Comparison of ENCODE assay signal across 22 cellular contexts in genomic region chr5:135570453-135570764, GRCh38. TPM values are rescaled to one million over a fixed set of nuclear protein-coding genes. Genes with fewer than 3 reads are reported as not detected.
DNase-seq lines count a peak whose midpoint lies in the region; ATAC-seq, FAIRE-seq and TF ChIP-seq lines count a peak whose summit lies in the region.
"Had no signal": no experiment of that assay in that cellular context is flagged by ENCODE, and none has a peak within 500 bp of the region (broad histone marks: within the 10 kb centered on the region; RNA-seq: fewer than 3 reads in every experiment).

No MANE protein-coding gene starts in this region.

- H3K4me3 ChIP-seq in A673 (ENCODE audit: low read depth, low read length, poor library complexity, severe bottlenecking), result no peak overlapping the region
- H3K4me3 ChIP-seq in KMS-11 (IDR thresholded peaks at IDR 0.05; ENCODE audit: insufficient read depth, low read depth, low read length), result no peak overlapping the region
- no peak overlapping the region for H3K4me3 ChIP-seq in PC-9
- no peak overlapping the region for H3K4me3 ChIP-seq in keratinocyte (ENCODE audit: control insufficient read depth in 2 of 3, extremely low read depth in 1 of 3, insufficient read depth in 2 of 3, low read depth in 1 of 3, low read length in 3 of 3)
- H3K4me3 ChIP-seq: A549, GM12878 had no signal

- peaks cover 0 to 5% of the 10 kb centered on the region in 2 donors for H3K4me1 Mint-ChIP-seq in stimulated activated naive B cell treated with anti-CD40 and anti-IgM and Interleukin-4, amounts not matched to agents 10 μg/mL and 1 μg/mL and 100 μg/mL, for 72 hours

- H3K9me3 ChIP-seq in A673 (ENCODE audit: low read depth, low read length, poor library complexity, severe bottlenecking) (no peaks in the 10 kb centered on the region), PC-9 (ENCODE audit: insufficient read depth, low read depth) (no peaks in the 10 kb centered on the region), keratinocyte (ENCODE audit: control insufficient read depth, low read depth, low read length) (no peaks in the 10 kb centered on the region)
- H3K9me3 ChIP-seq: A549, Caco-2 had no signal

- H2AFZ ChIP-seq in KMS-11 (ENCODE audit: low read depth) (no peak overlapping the region), PC-9 (no peak overlapping the region), keratinocyte (ENCODE audit: control insufficient read depth, low read length) (no peak overlapping the region)

- TF ChIP-seq CTCF in A673 (conservative IDR thresholded peaks at IDR 0.05; ENCODE audit: low read depth, low read length) (0 out of 2 replicates have a peak, but pooled peaks have one; percentile 17), KMS-11 (conservative IDR thresholded peaks at IDR 0.05; ENCODE audit: low read depth, low read length) (0 out of 2 replicates have a peak, but pooled peaks have one; percentile 13), PC-9 (conservative IDR thresholded peaks at IDR 0.05) (peak; percentile 36; the same call in 1 of the 2 replicates), keratinocyte (optimal IDR thresholded peaks at IDR 0.05 in 1 of 3, IDR thresholded peaks at IDR 0.05 in 1 of 3, conservative IDR thresholded peaks at IDR 0.05 in 1 of 3; ENCODE audit: extremely low read depth in 1 of 3, insufficient read depth in 2 of 3, low read length in 3 of 3) (no peak)

- dilution Hi-C loops in keratinocyte (cut with MboI; ENCODE audit: extremely low pct_ligation_motif_present, low sequenced_read_pairs), result no loop called here

- H3K4me2 ChIP-seq in KMS-11 (no peak overlapping the region), PC-9 (no peak overlapping the region), keratinocyte (ENCODE audit: control insufficient read depth, extremely low read depth, insufficient read depth, low read depth, low read length) (no peak overlapping the region)
- H3K4me2 ChIP-seq: A549 had no signal

- no peaks in the 10 kb centered on the region for H3K36me3 Mint-ChIP-seq in stimulated activated naive B cell treated with anti-CD40 and anti-IgM and Interleukin-4, amounts not matched to agents 10 μg/mL and 1 μg/mL and 100 μg/mL, for 72 hours
- H3K36me3 Mint-ChIP-seq: CD8-positive, alpha-beta T cell had no signal

- H3K79me2 ChIP-seq in KMS-11 (ENCODE audit: insufficient read depth, low read depth), result no peaks in the 10 kb centered on the region
- no peaks in the 10 kb centered on the region for H3K79me2 ChIP-seq in PC-9 (ENCODE audit: low read depth)
- H3K79me2 ChIP-seq in keratinocyte (ENCODE audit: control insufficient read depth, insufficient read depth, low read length), result no peaks in the 10 kb centered on the region

- H3K27me3 Mint-ChIP-seq in stimulated activated naive B cell treated with anti-CD40 and anti-IgM and Interleukin-4, amounts not matched to agents 10 μg/mL and 1 μg/mL and 100 μg/mL, for 72 hours, result peaks cover 27 to 43% of the 10 kb centered on the region in 2 donors

- no peaks in the 10 kb centered on the region for H3K9me3 Mint-ChIP-seq in stimulated activated naive B cell treated with anti-CD40 and anti-IgM and Interleukin-4, amounts not matched to agents 10 μg/mL and 1 μg/mL and 100 μg/mL, for 72 hours
- H3K9me3 Mint-ChIP-seq: CD8-positive, alpha-beta T cell; T-helper 1 cell treated with Interleukin-12 subunit alpha and Interleukin-12 subunit beta and Interleukin-4 antibody, amounts not matched to agents 30 μg/mL and 1 μg/mL, for 36 hours had no signal

- no peaks in the 10 kb centered on the region for H3K9me2 ChIP-seq in PC-9 (ENCODE audit: insufficient read depth)

- H3K27me3 ChIP-seq in A673 (replicated peaks; ENCODE audit: insufficient read depth, low read depth, low read length, poor library complexity) (peaks cover 4% of the 10 kb centered on the region), KMS-11 (ENCODE audit: insufficient read depth, low read depth) (no peaks in the 10 kb centered on the region), PC-9 (ENCODE audit: insufficient read depth, low read depth) (peaks cover 67% of the 10 kb centered on the region), keratinocyte (ENCODE audit: control insufficient read depth, extremely low read depth, insufficient read depth, low read length) (no peaks in the 10 kb centered on the region)

- H4K20me1 ChIP-seq in KMS-11 (ENCODE audit: insufficient read depth) (no peaks in the 10 kb centered on the region), PC-9 (ENCODE audit: insufficient read depth) (no peaks in the 10 kb centered on the region), keratinocyte (ENCODE audit: control insufficient read depth, extremely low read depth, insufficient read depth, low read length) (no peaks in the 10 kb centered on the region)

- CTCF ChIA-PET in A673 (lab: Charles Lee) (interaction anchor here (1.0 to 1.1 kb wide), 2 partner anchors 9 to 159 kb away, joined by 3 read pairs; no protein-coding TSS in a partner anchor), PC-9 (lab: Charles Lee) (no interaction called here)

- POLR2A ChIA-PET in A673 (lab: Charles Lee; ENCODE audit: low non-redundant PET), result no interaction called here
- POLR2A ChIA-PET in PC-9 (lab: Charles Lee; ENCODE audit: unreplicated experiment), result no interaction called here

- H3K36me3 ChIP-seq in A673 (ENCODE audit: insufficient read depth, low read length, poor library complexity, severe bottlenecking) (no peaks in the 10 kb centered on the region), KMS-11 (ENCODE audit: insufficient read depth) (no peaks in the 10 kb centered on the region), PC-9 (ENCODE audit: low read depth) (no peaks in the 10 kb centered on the region), keratinocyte (ENCODE audit: control insufficient read depth in 2 of 2, extremely low read depth in 1 of 2, insufficient read depth in 2 of 2, low read length in 2 of 2) (no peaks in the 10 kb centered on the region)

- H3K4me1 ChIP-seq in A673 (ENCODE audit: insufficient read depth, low read length, poor library complexity, severe bottlenecking) (peaks cover 4% of the 10 kb centered on the region), KMS-11 (ENCODE audit: low read depth, poor library complexity, severe bottlenecking) (peaks cover 3% of the 10 kb centered on the region), PC-9 (replicated peaks; ENCODE audit: insufficient read depth) (no peaks in the 10 kb centered on the region), keratinocyte (ENCODE audit: control insufficient read depth, extremely low read depth, insufficient read depth, low read length) (peaks cover 37% of the 10 kb centered on the region)
- H3K4me1 ChIP-seq: A549, Caco-2 had no signal

- DNase-seq in A673 (ENCODE audit: low spot score) (no peak), PC-9 (no peak), keratinocyte (ENCODE audit: low read depth, low spot score) (no peak), HUDEP-2 (lab: John Stamatoyannopoulos, UW; ENCODE audit: unreplicated experiment in 76 of 76) (no peak), HCEC 1CT (no peak), sciatic nerve (ENCODE audit: low spot score) (no peak)
- DNase-seq in stimulated activated naive B cell treated with anti-CD40 and anti-IgM and Interleukin-4, amounts not matched to agents 10 μg/mL and 1 μg/mL and 100 μg/mL, for 72 hours, result no peak
- DNase-seq: C1 segment of cervical spinal cord; CD8-positive, alpha-beta T cell; KG1; NCI-H1417 treated with DMSO at 0.1 percent for 48 hours; NCI-H2171; NCI-H510A had no signal

- H3K4me3 Mint-ChIP-seq in stimulated activated naive B cell treated with anti-CD40 and anti-IgM and Interleukin-4, amounts not matched to agents 10 μg/mL and 1 μg/mL and 100 μg/mL, for 72 hours, result no peak overlapping the region
- H3K4me3 Mint-ChIP-seq: CD8-positive, alpha-beta T cell; T-helper 1 cell treated with Interleukin-12 subunit alpha and Interleukin-12 subunit beta and Interleukin-4 antibody, amounts not matched to agents 30 μg/mL and 1 μg/mL, for 36 hours had no signal

- no TSS peak for BruUV-seq in A673 (replicated peaks; lab: Mats Ljungman, UMichigan)
- no TSS peak for BruUV-seq in PC-9 (replicated peaks; lab: Mats Ljungman, UMichigan)

- no peaks in the 10 kb centered on the region for H3F3A ChIP-seq in PC-9 (ENCODE audit: insufficient read depth, low read depth)

- intact Hi-C loops in A673 (cut with micrococcal nuclease; ENCODE audit: unreplicated experiment), result no loop called here
- intact Hi-C loops in PC-9 (cut with micrococcal nuclease; ENCODE audit: unreplicated experiment), result no loop called here
- intact Hi-C loops in sciatic nerve (cut with DNase I), result loop anchor here (10.0 kb wide), 1 partner anchor 254 kb away; no protein-coding TSS in a partner anchor

- no peak overlapping the region for H3K9ac ChIP-seq in KMS-11
- H3K9ac ChIP-seq in keratinocyte (ENCODE audit: control insufficient read depth, extremely low read depth, insufficient read depth, low read length), result no peak overlapping the region

- FAIRE-seq in keratinocyte (lab: Jason Lieb, UNC), result peak; percentile 78
- FAIRE-seq: A549, GM12878, GM19239 had no signal

- H3K27ac ChIP-seq in A673 (ENCODE audit: low read depth, low read length, poor library complexity, severe bottlenecking) (no peak overlapping the region), KMS-11 (no peak overlapping the region), PC-9 (no peak overlapping the region), keratinocyte (ENCODE audit: control insufficient read depth, insufficient read depth, low read length) (no peak overlapping the region)
- H3K27ac ChIP-seq: A549 had no signal

- no peak overlapping the region for H3K27ac Mint-ChIP-seq in stimulated activated naive B cell treated with anti-CD40 and anti-IgM and Interleukin-4, amounts not matched to agents 10 μg/mL and 1 μg/mL and 100 μg/mL, for 72 hours
- H3K27ac Mint-ChIP-seq: CD8-positive, alpha-beta T cell; T-helper 1 cell treated with Interleukin-12 subunit alpha and Interleukin-12 subunit beta and Interleukin-4 antibody, amounts not matched to agents 30 μg/mL and 1 μg/mL, for 36 hours had no signal

- no peaks in the 10 kb centered on the region for H3K9me1 ChIP-seq in keratinocyte (ENCODE audit: control insufficient read depth, extremely low read depth, insufficient read depth, low read length)

- no peak for ATAC-seq in sciatic nerve
- ATAC-seq in stimulated activated naive B cell treated with anti-CD40 and anti-IgM and Interleukin-4, amounts not matched to agents 10 μg/mL and 1 μg/mL and 100 μg/mL, for 72 hours (replicated peaks), result no peak
- ATAC-seq: CD8-positive, alpha-beta T cell had no signal

RNA-seq across cellular contexts. Expression of gene CXCL14, which starts 8.4 kb away (rescaled TPM):
- total RNA-seq in A673 (2021) (0.17 TPM in 1 of 2 replicates, not detected in the other), PC-9 (2021) (not detected in 2 replicates), sciatic nerve (184 TPM)
- 14.0 to 613 TPM (median 124 TPM) in 3 replicates for polyA plus RNA-seq in keratinocyte
- 62.7 TPM for polyA plus RNA-seq in keratinocyte (2011; ENCODE audit: low read depth)
- 187 and 211 TPM in 2 replicates for polyA plus RNA-seq in keratinocyte (2011; cell fraction: cytosol; rRNA removed)
- polyA plus RNA-seq in keratinocyte (2011; cell fraction: nucleus; rRNA removed), result 167 and 274 TPM in 2 replicates
- 17.6 and 308 TPM in 2 replicates for polyA plus RNA-seq in keratinocyte (2012; ENCODE audit: low replicate concordance)
- 3.3 to 151 TPM (median 22.5 TPM) in 3 replicates for polyA minus RNA-seq in keratinocyte
- 101 TPM for polyA minus RNA-seq in keratinocyte (2011; cell fraction: cytosol; rRNA and poly(A)+ RNA removed)
- 56.7 and 94.6 TPM in 2 replicates for polyA minus RNA-seq in keratinocyte (2011; cell fraction: nucleus; rRNA and poly(A)+ RNA removed)
- total RNA-seq: Caco-2; CD8-positive, alpha-beta T cell; GM12878; IMR-90; SK-MEL-5 had no signal
- polyA plus RNA-seq: IMR-90 had no signal

RNA-seq across cellular contexts. Expression of gene NEUROG1, which starts 34.6 kb away (rescaled TPM):
- total RNA-seq in A673 (2021) (not detected in 2 replicates), PC-9 (2021) (not detected in 2 replicates), sciatic nerve (not detected)
- polyA plus RNA-seq in keratinocyte, result not detected in 3 replicates
- polyA plus RNA-seq in keratinocyte (2011; ENCODE audit: low read depth), result not detected
- polyA plus RNA-seq in keratinocyte (2011; cell fraction: cytosol; rRNA removed), result not detected in 2 replicates
- not detected in 2 replicates for polyA plus RNA-seq in keratinocyte (2011; cell fraction: nucleus; rRNA removed)
- not detected in 2 replicates for polyA plus RNA-seq in keratinocyte (2012; ENCODE audit: low replicate concordance)
- not detected in 3 replicates for polyA minus RNA-seq in keratinocyte
- polyA minus RNA-seq in keratinocyte (2011; cell fraction: cytosol; rRNA and poly(A)+ RNA removed), result not detected
- polyA minus RNA-seq in keratinocyte (2011; cell fraction: nucleus; rRNA and poly(A)+ RNA removed), result not detected in 2 replicates
- total RNA-seq: Caco-2; CD8-positive, alpha-beta T cell; GM12878; H4; IMR-90; SK-MEL-5 had no signal
- polyA plus RNA-seq: A549, GM12878, IMR-90 had no signal

Comparison
In these comparisons a context has a peak if more than half of its experiments do, and no peak if none do; other contexts are left out.
1. CTCF ChIP-seq: peak in A673 (single experiment), KMS-11 (single experiment) and PC-9 (single experiment); none in keratinocyte (0 of 3).
2. RNA of gene CXCL14, which starts 8.4 kb away (total RNA-seq): 184 TPM in sciatic nerve (single experiment); 0.17 TPM in A673 and not detected in PC-9; every median in the first group is over 100 times any median in the second.